20 cellular contexts compared by ENCODE assay signal in the genomic region with DNA sequence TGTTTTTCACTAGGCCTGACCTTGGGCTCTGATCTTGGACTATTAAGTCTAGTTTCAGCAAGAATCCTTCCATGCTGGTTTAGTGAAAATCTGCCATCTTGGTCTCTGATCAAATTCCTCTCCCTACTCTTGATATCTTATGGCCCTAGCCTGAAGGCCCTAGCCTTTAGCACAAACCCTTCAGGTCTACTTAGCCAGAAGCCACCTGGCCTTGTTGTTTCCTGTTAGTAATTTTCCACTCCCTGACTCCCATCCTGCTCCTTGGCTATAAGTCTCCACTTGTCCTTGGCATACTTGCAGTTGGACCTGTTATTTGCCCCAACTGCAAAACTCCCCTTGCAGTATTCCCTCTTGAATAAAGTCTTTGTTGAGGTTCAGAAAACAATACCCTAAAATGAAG.
"Had no signal": no experiment of that assay in that cellular context is flagged by ENCODE, and none has a peak within 500 bp of the region (broad histone marks: within the 10 kb centered on the region; RNA-seq: fewer than 3 reads in every experiment).

No MANE protein-coding gene starts in this region.

- H3K4me1 ChIP-seq: gastrocnemius medialis, heart left ventricle, sigmoid colon, thyroid gland, uterus had no signal

- H3K27ac ChIP-seq: epithelial cell of prostate, gastrocnemius medialis, heart left ventricle, ovary, sigmoid colon, thyroid gland, uterus had no signal

- H3K36me3 ChIP-seq: gastrocnemius medialis, heart left ventricle, ovary, sigmoid colon, thyroid gland, uterus had no signal

- H3K4me3 ChIP-seq: gastrocnemius medialis, heart left ventricle, ovary, sigmoid colon, thyroid gland, uterus had no signal

- H3K27ac Mint-ChIP-seq: activated CD4-positive, alpha-beta memory T cell treated with anti-CD3 and anti-CD28 coated beads for 36 hours; activated CD4-positive, alpha-beta T cell treated with anti-CD3 and anti-CD28 coated beads for 36 hours; activated CD8-positive, alpha-beta memory T cell treated with anti-CD3 and anti-CD28 coated beads, Interleukin-2, amount 10 ng/mL, durations not matched to agents 7 days and 5 days; activated naive CD4-positive, alpha-beta T cell treated with anti-CD3 and anti-CD28 coated beads, Interleukin-2, amount 50 U/mL, for 72 hours; effector memory CD8-positive, alpha-beta T cell; immature natural killer cell; stimulated activated memory B cell treated with anti-CD40 and anti-IgM and Interleukin-4, amounts not matched to agents 10 μg/mL and 1 μg/mL and 100 μg/mL, for 72 hours had no signal

- H3K9me3 Mint-ChIP-seq: stimulated activated memory B cell treated with anti-CD40 and anti-IgM and Interleukin-4, amounts not matched to agents 10 μg/mL and 1 μg/mL and 100 μg/mL, for 72 hours had no signal

- H3K4me3 Mint-ChIP-seq: activated CD4-positive, alpha-beta memory T cell treated with anti-CD3 and anti-CD28 coated beads for 36 hours; activated CD4-positive, alpha-beta T cell treated with anti-CD3 and anti-CD28 coated beads for 36 hours; activated CD8-positive, alpha-beta memory T cell treated with anti-CD3 and anti-CD28 coated beads, Interleukin-2, amount 10 ng/mL, durations not matched to agents 7 days and 5 days; central memory CD8-positive, alpha-beta T cell; effector memory CD8-positive, alpha-beta T cell; immature natural killer cell; neural crest cell; stimulated activated memory B cell treated with anti-CD40 and anti-IgM and Interleukin-4, amounts not matched to agents 10 μg/mL and 1 μg/mL and 100 μg/mL, for 72 hours had no signal

- H3K36me3 Mint-ChIP-seq: activated CD4-positive, alpha-beta memory T cell treated with anti-CD3 and anti-CD28 coated beads for 36 hours; activated CD8-positive, alpha-beta memory T cell treated with anti-CD3 and anti-CD28 coated beads, Interleukin-2, amount 10 ng/mL, durations not matched to agents 7 days and 5 days; activated naive CD4-positive, alpha-beta T cell treated with anti-CD3 and anti-CD28 coated beads, Interleukin-2, amount 50 U/mL, for 72 hours; immature natural killer cell; stimulated activated memory B cell treated with anti-CD40 and anti-IgM and Interleukin-4, amounts not matched to agents 10 μg/mL and 1 μg/mL and 100 μg/mL, for 72 hours had no signal

- H3K27me3 ChIP-seq: gastrocnemius medialis, heart left ventricle, ovary, sigmoid colon, thyroid gland, uterus had no signal

- H3K27me3 Mint-ChIP-seq: activated CD4-positive, alpha-beta memory T cell treated with anti-CD3 and anti-CD28 coated beads for 36 hours; activated CD4-positive, alpha-beta T cell treated with anti-CD3 and anti-CD28 coated beads for 36 hours; activated CD8-positive, alpha-beta memory T cell treated with anti-CD3 and anti-CD28 coated beads, Interleukin-2, amount 10 ng/mL, durations not matched to agents 7 days and 5 days; central memory CD8-positive, alpha-beta T cell; effector memory CD8-positive, alpha-beta T cell; stimulated activated memory B cell treated with anti-CD40 and anti-IgM and Interleukin-4, amounts not matched to agents 10 μg/mL and 1 μg/mL and 100 μg/mL, for 72 hours had no signal

- H3K9me3 ChIP-seq: gastrocnemius medialis, heart left ventricle, ovary, sigmoid colon, thyroid gland, uterus had no signal

- DNase-seq: activated CD4-positive, alpha-beta memory T cell treated with anti-CD3 and anti-CD28 coated beads for 36 hours; activated CD4-positive, alpha-beta T cell treated with anti-CD3 and anti-CD28 coated beads for 36 hours; activated CD8-positive, alpha-beta memory T cell treated with anti-CD3 and anti-CD28 coated beads, Interleukin-2, amount 10 ng/mL, durations not matched to agents 7 days and 5 days; activated effector memory CD4-positive, alpha-beta T cell treated with anti-CD3 and anti-CD28 coated beads, Interleukin-2, amount 50 U/mL, for 16 hours; activated T-cell treated with anti-CD3 and anti-CD28 coated beads, Interleukin-2, amount 50 U/mL, for 1 hour; effector memory CD8-positive, alpha-beta T cell; gastrocnemius medialis; heart left ventricle; immature natural killer cell; ovary; sigmoid colon; stimulated activated CD4-positive, alpha-beta T cell treated with anti-CD3 and anti-CD28 coated beads, Interleukin-2, amount 100 ng/mL, for 48 hours; T-helper 2 cell; thyroid gland; uterus had no signal

- ATAC-seq: activated CD4-positive, alpha-beta T cell treated with anti-CD3 and anti-CD28 coated beads for 36 hours; activated CD8-positive, alpha-beta memory T cell treated with anti-CD3 and anti-CD28 coated beads, Interleukin-2, amount 10 ng/mL, durations not matched to agents 7 days and 5 days; activated naive CD4-positive, alpha-beta T cell treated with anti-CD3 and anti-CD28 coated beads, Interleukin-2, amount 50 U/mL, for 72 hours; effector memory CD8-positive, alpha-beta T cell; gastrocnemius medialis; heart left ventricle; stimulated activated memory B cell treated with anti-CD40 and anti-IgM and Interleukin-4, amounts not matched to agents 10 μg/mL and 1 μg/mL and 100 μg/mL, for 72 hours had no signal

- H3K4me1 Mint-ChIP-seq: activated CD4-positive, alpha-beta T cell treated with anti-CD3 and anti-CD28 coated beads for 36 hours; activated CD8-positive, alpha-beta memory T cell treated with anti-CD3 and anti-CD28 coated beads, Interleukin-2, amount 10 ng/mL, durations not matched to agents 7 days and 5 days; central memory CD8-positive, alpha-beta T cell; immature natural killer cell; neural crest cell; stimulated activated memory B cell treated with anti-CD40 and anti-IgM and Interleukin-4, amounts not matched to agents 10 μg/mL and 1 μg/mL and 100 μg/mL, for 72 hours had no signal
